1 cellular context compared by ENCODE assay signal in genomic region chr20:37379967-37380828, GRCh38.
A peak's percentile ranks its signal among the peaks of the same experiment; 100 is the strongest.
TF ChIP-seq lines count a peak whose summit lies in the region.

No MANE protein-coding gene starts in this region.

TF ChIP-seq in HepG2, 621 proteins besides CTCF, POLR2A, EP300 and RAD21 (continued from another document and continues in another):
- peak; percentile 75; the same call in 1 of the 2 replicates for TF ChIP-seq ZHX1 (CRISPR knock-in tag; IDR thresholded peaks at IDR 0.05; ENCODE audit: low read depth)
- no peak for TF ChIP-seq HOXD1 (CRISPR knock-in tag; IDR thresholded peaks at IDR 0.05)
- no peak for TF ChIP-seq MTERF4 (CRISPR knock-in tag; IDR thresholded peaks at IDR 0.05)
- TF ChIP-seq ZNF782 (CRISPR knock-in tag; IDR thresholded peaks at IDR 0.05; ENCODE audit: borderline replicate concordance) = no peak
- no peak for TF ChIP-seq GZF1 (CRISPR knock-in tag; IDR thresholded peaks at IDR 0.05)
- TF ChIP-seq ZFP90 (CRISPR knock-in tag; IDR thresholded peaks at IDR 0.05; ENCODE audit: borderline replicate concordance) = no peak
- no peak for TF ChIP-seq EHMT2 (IDR thresholded peaks at IDR 0.05; ENCODE audit: borderline replicate concordance, low read depth, low read length)
- no peak; the same call in 1 of the 2 replicates for TF ChIP-seq DRAP1 (CRISPR knock-in tag; IDR thresholded peaks at IDR 0.05)
- TF ChIP-seq ZBTB14 (CRISPR knock-in tag; IDR thresholded peaks at IDR 0.05) = no peak
- TF ChIP-seq SOX6 (IDR thresholded peaks at IDR 0.05) = no peak
- TF ChIP-seq SOX6 (CRISPR knock-in tag; IDR thresholded peaks at IDR 0.05) = peak; percentile 84
- TF ChIP-seq ONECUT2 (CRISPR knock-in tag; IDR thresholded peaks at IDR 0.05) = no peak
- no peak; the same call in 1 of the 2 replicates for TF ChIP-seq POGK (CRISPR knock-in tag; conservative IDR thresholded peaks at IDR 0.05)
- TF ChIP-seq NKX3-1 (CRISPR knock-in tag; IDR thresholded peaks at IDR 0.05) = peak; percentile 82; the same call in 1 of the 2 replicates
- TF ChIP-seq KDM1A (CRISPR knock-in tag; IDR thresholded peaks at IDR 0.05) = peak; percentile 93
- no peak for TF ChIP-seq ZFP1 (CRISPR knock-in tag; IDR thresholded peaks at IDR 0.05)
- TF ChIP-seq HIC2 (CRISPR knock-in tag; IDR thresholded peaks at IDR 0.05; ENCODE audit: low read depth) = peak; percentile 68
- TF ChIP-seq JDP2 (CRISPR knock-in tag; IDR thresholded peaks at IDR 0.05; ENCODE audit: borderline replicate concordance) = no peak
- TF ChIP-seq ZNF841 (CRISPR knock-in tag; IDR thresholded peaks at IDR 0.05; ENCODE audit: borderline replicate concordance) = no peak
- TF ChIP-seq ZNF83 (CRISPR knock-in tag; IDR thresholded peaks at IDR 0.05; ENCODE audit: borderline replicate concordance) = no peak
- TF ChIP-seq ZNF556 (CRISPR knock-in tag; IDR thresholded peaks at IDR 0.05; ENCODE audit: borderline replicate concordance) = no peak
- TF ChIP-seq NCOA1 (CRISPR knock-in tag; IDR thresholded peaks at IDR 0.05) = no peak
- no peak for TF ChIP-seq SAFB2 (CRISPR knock-in tag; IDR thresholded peaks at IDR 0.05; ENCODE audit: borderline replicate concordance, low read depth)
- no peak for TF ChIP-seq LCORL (IDR thresholded peaks at IDR 0.05)
- TF ChIP-seq LCORL (CRISPR knock-in tag; IDR thresholded peaks at IDR 0.05) = peak; percentile 44; the same call in 1 of the 2 replicates
- no peak for TF ChIP-seq GPN1 (CRISPR knock-in tag; IDR thresholded peaks at IDR 0.05; ENCODE audit: borderline replicate concordance)
- TF ChIP-seq ARID3A (IDR thresholded peaks at IDR 0.05; ENCODE audit: low read depth, low read length) = peak; percentile 99
- TF ChIP-seq GATAD1 (CRISPR knock-in tag; IDR thresholded peaks at IDR 0.05) = 0 out of 2 replicates have a peak, but pooled peaks have one; percentile 14
- peak; percentile 72 for TF ChIP-seq MAFF (IDR thresholded peaks at IDR 0.05; ENCODE audit: low read depth, low read length)
- no peak for TF ChIP-seq ZBTB44 (CRISPR knock-in tag; IDR thresholded peaks at IDR 0.05)
- no peak; the same call in 1 of the 2 replicates for TF ChIP-seq ARID4A (CRISPR knock-in tag; IDR thresholded peaks at IDR 0.05; ENCODE audit: borderline replicate concordance)
- no peak for TF ChIP-seq ZFP41 (CRISPR knock-in tag; IDR thresholded peaks at IDR 0.05; ENCODE audit: borderline replicate concordance)
- TF ChIP-seq POLR2G (IDR thresholded peaks at IDR 0.05; ENCODE audit: low read depth, low read length) = no peak
- no peak for TF ChIP-seq ZNF737 (CRISPR knock-in tag; IDR thresholded peaks at IDR 0.05; ENCODE audit: borderline replicate concordance)
- TF ChIP-seq CREB3 (CRISPR knock-in tag; IDR thresholded peaks at IDR 0.05) = no peak
- TF ChIP-seq MXD4 (CRISPR knock-in tag; IDR thresholded peaks at IDR 0.05) = peak; percentile 62; the same call in 1 of the 2 replicates
- TF ChIP-seq MTA3 (CRISPR knock-in tag; IDR thresholded peaks at IDR 0.05) = no peak
- TF ChIP-seq ATF4 (CRISPR knock-in tag; IDR thresholded peaks at IDR 0.05) = no peak; a peak in 1 of 4 replicates
- no peak for TF ChIP-seq FIP1L1 (IDR thresholded peaks at IDR 0.05; ENCODE audit: borderline replicate concordance, insufficient read depth, low read depth, low read length)
- no peak for TF ChIP-seq MED8 (CRISPR knock-in tag; IDR thresholded peaks at IDR 0.05; ENCODE audit: insufficient replicate concordance)
- TF ChIP-seq HDAC1 (CRISPR knock-in tag; IDR thresholded peaks at IDR 0.05) = peak; percentile 59
- TF ChIP-seq ZNF781 (CRISPR knock-in tag; IDR thresholded peaks at IDR 0.05; ENCODE audit: borderline replicate concordance, not compliant biosample characterization) = peak; percentile 20
- TF ChIP-seq DNMT3B (CRISPR knock-in tag; conservative IDR thresholded peaks at IDR 0.05) = no peak
